In genomic region chr1:214604543-214604942, GRCh38 we compare ENCODE assay signal across 10 cellular contexts. TPM values are rescaled to one million over a fixed set of nuclear protein-coding genes. Genes with fewer than 3 reads are reported as not detected.
DNase-seq lines count a peak whose midpoint lies in the region; ATAC-seq and TF ChIP-seq lines count a peak whose summit lies in the region.
"Had no signal": no experiment of that assay in that cellular context is flagged by ENCODE, and none has a peak within 500 bp of the region (broad histone marks: within the 10 kb centered on the region; RNA-seq: fewer than 3 reads in every experiment).

No MANE protein-coding gene starts in this region.

- H3K9me3 Mint-ChIP-seq in activated T-helper 1 cell treated with anti-CD3 and anti-CD28 coated beads, Interleukin-12 subunit alpha, Interleukin-12 subunit beta, Interleukin-2, Interleukin-4 antibody, amounts not matched to agents 30 ng/mL and 10 ng/mL and 1 ng/mL, durations not matched to agents 14 hours and 24 hours and 36 hours: peaks cover 6% of the 10 kb centered on the region

- H3K4me3 Mint-ChIP-seq in activated T-helper 1 cell treated with anti-CD3 and anti-CD28 coated beads, Interleukin-12 subunit alpha, Interleukin-12 subunit beta, Interleukin-2, Interleukin-4 antibody, amounts not matched to agents 30 ng/mL and 10 ng/mL and 1 ng/mL, durations not matched to agents 14 hours and 24 hours and 36 hours: peak overlapping the region; percentile 93

- intact Hi-C loops in activated T-helper 1 cell treated with anti-CD3 and anti-CD28 coated beads, Interleukin-12 subunit alpha, Interleukin-12 subunit beta, Interleukin-2, Interleukin-4 antibody, amounts not matched to agents 30 ng/mL and 10 ng/mL and 1 ng/mL, durations not matched to agents 14 hours and 24 hours and 36 hours (cut with micrococcal nuclease): loop anchor here (5.0 kb wide), 2 partner anchors 342 to 392 kb away; no protein-coding TSS in a partner anchor
- intact Hi-C loops in left lung (cut with DNase I): no loop called here

- peak overlapping the region; percentile 63 for H3K27ac Mint-ChIP-seq in activated T-helper 1 cell treated with anti-CD3 and anti-CD28 coated beads, Interleukin-12 subunit alpha, Interleukin-12 subunit beta, Interleukin-2, Interleukin-4 antibody, amounts not matched to agents 30 ng/mL and 10 ng/mL and 1 ng/mL, durations not matched to agents 14 hours and 24 hours and 36 hours

- H3K4me3 ChIP-seq in BE2C (ENCODE audit: low read depth, low read length) (peak overlapping the region; percentile 96), HEK293 (ENCODE audit: low read depth, low read length) (peak overlapping the region; percentile 95), kidney epithelial cell (ENCODE audit: low read depth, low read length) (peak overlapping the region; percentile 92), left lung (no peak overlapping the region)

- H3K27ac ChIP-seq in HEK293 (ENCODE audit: extremely low read depth, low read depth, low read length) (no peak overlapping the region), left lung (no peak overlapping the region)
- H3K27ac ChIP-seq: gastroesophageal sphincter had no signal

- POLR2A ChIA-PET in HEK293 (lab: Yijun Ruan, JAX): interaction anchor here (0.7 kb wide), 1 partner anchor 16 kb away, joined by 4 read pairs; no protein-coding TSS in a partner anchor

- ATAC-seq in left lung (no peak), HG03354 (IDR thresholded peaks at IDR 0.05; ENCODE audit: poor library complexity, severe bottlenecking, unreplicated experiment) (no peak)
- ATAC-seq: gastroesophageal sphincter had no signal

- H3K9me3 ChIP-seq in BE2C (no peaks in the 10 kb centered on the region), HEK293 (ENCODE audit: control insufficient read depth, insufficient read depth, low read depth, low read length) (peaks cover 2% of the 10 kb centered on the region; the same call in 1 of the 2 replicates), left lung (no peaks in the 10 kb centered on the region)
- H3K9me3 ChIP-seq: gastroesophageal sphincter had no signal

- no peaks in the 10 kb centered on the region for H3K27me3 Mint-ChIP-seq in activated T-helper 1 cell treated with anti-CD3 and anti-CD28 coated beads, Interleukin-12 subunit alpha, Interleukin-12 subunit beta, Interleukin-2, Interleukin-4 antibody, amounts not matched to agents 30 ng/mL and 10 ng/mL and 1 ng/mL, durations not matched to agents 14 hours and 24 hours and 36 hours (ENCODE audit: insufficient read depth)

- H3K4me1 ChIP-seq in BE2C: no peaks in the 10 kb centered on the region
- H3K4me1 ChIP-seq in HEK293 (ENCODE audit: control insufficient read depth, insufficient read depth, low read length): no peaks in the 10 kb centered on the region
- H3K4me1 ChIP-seq in left lung: peaks cover 0 to 14% of the 10 kb centered on the region in 2 donors

- H3K27me3 ChIP-seq in BE2C: no peaks in the 10 kb centered on the region
- no peaks in the 10 kb centered on the region for H3K27me3 ChIP-seq in kidney epithelial cell (ENCODE audit: control insufficient read depth, insufficient read depth, low read length)
- no peaks in the 10 kb centered on the region for H3K27me3 ChIP-seq in left lung
- H3K27me3 ChIP-seq: gastroesophageal sphincter had no signal

- H3K4me1 Mint-ChIP-seq in activated T-helper 1 cell treated with anti-CD3 and anti-CD28 coated beads, Interleukin-12 subunit alpha, Interleukin-12 subunit beta, Interleukin-2, Interleukin-4 antibody, amounts not matched to agents 30 ng/mL and 10 ng/mL and 1 ng/mL, durations not matched to agents 14 hours and 24 hours and 36 hours (ENCODE audit: low read depth): peaks cover 17% of the 10 kb centered on the region

- no peak for DNase-seq in BE2C
- no peak for DNase-seq in activated T-helper 1 cell treated with anti-CD3 and anti-CD28 coated beads, Interleukin-12 subunit alpha, Interleukin-12 subunit beta, Interleukin-2, Interleukin-4 antibody, amounts not matched to agents 30 ng/mL and 10 ng/mL and 1 ng/mL, durations not matched to agents 14 hours and 24 hours and 36 hours (ENCODE audit: low spot score)
- no peak for DNase-seq in kidney epithelial cell (ENCODE audit: low read depth)
- no peak for DNase-seq in COLO668 (lab: John Stamatoyannopoulos, UW; ENCODE audit: unreplicated experiment)
- no peak for DNase-seq in left lung
- DNase-seq in stimulated activated CD4-positive, alpha-beta T cell treated with anti-CD3 and anti-CD28 coated beads, Interleukin-4, amount 100 ng/mL, for 1 hour: no peak
- DNase-seq: activated CD4-positive, CD25-positive, alpha-beta regulatory T cell had no signal

- TF ChIP-seq CTCF in BE2C (IDR thresholded peaks at IDR 0.05; ENCODE audit: low read depth, low read length): no peak
- no peak for TF ChIP-seq CTCF in HEK293 (tag by site-specific recombination; IDR thresholded peaks at IDR 0.05)
- no peak for TF ChIP-seq CTCF in kidney epithelial cell (IDR thresholded peaks at IDR 0.05; ENCODE audit: insufficient read depth, low read length, poor library complexity, severe bottlenecking)
- TF ChIP-seq CTCF in left lung (IDR thresholded peaks at IDR 0.05): no peak

- CTCF ChIA-PET in HEK293 (lab: Yijun Ruan, JAX): interaction anchor here (0.6 to 1.6 kb wide), 7 partner anchors 14 to 1003 kb away, joined by 3 to 5 read pairs (median 3); no protein-coding TSS in a partner anchor

- H3K36me3 ChIP-seq in BE2C (peaks cover 25% of the 10 kb centered on the region), HEK293 (ENCODE audit: control insufficient read depth in 2 of 2, insufficient read depth in 1 of 2, low read length in 2 of 2) (peaks cover 6 to 21% of the 10 kb centered on the region in 2 experiments), kidney epithelial cell (ENCODE audit: control insufficient read depth, insufficient read depth, low read length) (no peaks in the 10 kb centered on the region), left lung (no peaks in the 10 kb centered on the region)
- H3K36me3 ChIP-seq: gastroesophageal sphincter had no signal

- peaks cover 8% of the 10 kb centered on the region for H3K36me3 Mint-ChIP-seq in activated T-helper 1 cell treated with anti-CD3 and anti-CD28 coated beads, Interleukin-12 subunit alpha, Interleukin-12 subunit beta, Interleukin-2, Interleukin-4 antibody, amounts not matched to agents 30 ng/mL and 10 ng/mL and 1 ng/mL, durations not matched to agents 14 hours and 24 hours and 36 hours (ENCODE audit: low read depth)

TF ChIP-seq in HEK293, 187 proteins besides CTCF, POLR2A, EP300 and RAD21 (continues in another document):
- TF ChIP-seq ZNF518A (tag by site-specific recombination; conservative IDR thresholded peaks at IDR 0.05; ENCODE audit: low read depth): no peak
- TF ChIP-seq ZNF510 (tag by site-specific recombination; IDR thresholded peaks at IDR 0.05; ENCODE audit: insufficient replicate concordance): no peak
- TF ChIP-seq SCRT1 (tag by site-specific recombination; IDR thresholded peaks at IDR 0.05; ENCODE audit: borderline replicate concordance): no peak
- TF ChIP-seq ZNF10 (tag by site-specific recombination; IDR thresholded peaks at IDR 0.05): no peak
- no peak for TF ChIP-seq ZNF654 (tag by site-specific recombination; IDR thresholded peaks at IDR 0.05; ENCODE audit: low read depth)
- no peak for TF ChIP-seq GLI4 (tag by site-specific recombination; IDR thresholded peaks at IDR 0.05)
- TF ChIP-seq ZNF629 (tag by site-specific recombination; IDR thresholded peaks at IDR 0.05): no peak
- TF ChIP-seq ZNF266 (tag by site-specific recombination; IDR thresholded peaks at IDR 0.05; ENCODE audit: low read depth): no peak

RNA-seq across cellular contexts. Expression of gene CENPF, which starts 1.5 kb away (rescaled TPM):
- 24.8 TPM for polyA plus RNA-seq in BE2C (2012; ENCODE audit: insufficient read depth, insufficient read length, low read depth)
- total RNA-seq in activated T-helper 1 cell treated with anti-CD3 and anti-CD28 coated beads, Interleukin-12 subunit alpha, Interleukin-12 subunit beta, Interleukin-2, Interleukin-4 antibody, amounts not matched to agents 30 ng/mL and 10 ng/mL and 1 ng/mL, durations not matched to agents 14 hours and 24 hours and 36 hours: 51.7 and 52.3 TPM in 2 replicates
- 20.2 and 20.6 TPM in 2 replicates for total RNA-seq in kidney epithelial cell
- total RNA-seq in left lung: 10 to 100 TPM in 1 of 2 donors, 1 to 10 TPM in 1; 3.4 to 15.0 TPM

RNA-seq across cellular contexts. Expression of gene PTPN14, which starts 53.1 kb away (rescaled TPM):
- polyA plus RNA-seq in BE2C (2012; ENCODE audit: insufficient read depth, insufficient read length, low read depth): 1.0 TPM
- total RNA-seq in activated T-helper 1 cell treated with anti-CD3 and anti-CD28 coated beads, Interleukin-12 subunit alpha, Interleukin-12 subunit beta, Interleukin-2, Interleukin-4 antibody, amounts not matched to agents 30 ng/mL and 10 ng/mL and 1 ng/mL, durations not matched to agents 14 hours and 24 hours and 36 hours: 20.6 and 23.1 TPM in 2 replicates
- total RNA-seq in kidney epithelial cell: 30.7 and 37.4 TPM in 2 replicates
- total RNA-seq in left lung: 10 to 100 TPM; 36.8 to 38.0 TPM

Comparison
In these comparisons a context has a peak if more than half of its experiments do, and no peak if none do; other contexts are left out.
1. H3K4me3 ChIP-seq: peak in BE2C (single experiment), HEK293 (single experiment) and kidney epithelial cell (single experiment); none in left lung (0 of 2).